ENCODE assay signal across 14 cellular contexts in genomic region chr17:3660311-3660891, GRCh38. TPM values are rescaled to one million over a fixed set of nuclear protein-coding genes. Genes with fewer than 3 reads are reported as not detected.
DNase-seq lines count a peak whose midpoint lies in the region; ATAC-seq, FAIRE-seq and TF ChIP-seq lines count a peak whose summit lies in the region.
"Had no signal": no experiment of that assay in that cellular context is flagged by ENCODE, and none has a peak within 500 bp of the region (broad histone marks: within the 10 kb centered on the region; RNA-seq: fewer than 3 reads in every experiment).

No MANE protein-coding gene starts in this region.

- no peaks in the 10 kb centered on the region for H3K27me3 Mint-ChIP-seq in astrocyte (ENCODE audit: low read depth, unreplicated experiment)
- H3K27me3 Mint-ChIP-seq: activated naive CD8-positive, alpha-beta T cell treated with anti-CD3 and anti-CD28 coated beads, Interleukin-2, amount 10 ng/mL, durations not matched to agents 7 days and 5 days; stimulated activated naive CD8-positive, alpha-beta T cell treated with anti-CD3 and anti-CD28 coated beads, Interleukin-15, Interleukin-2, amounts not matched to agents 100 ng/mL and 50 ng/mL, for 24 hours had no signal

- no peak overlapping the region for H3K27ac Mint-ChIP-seq in astrocyte (ENCODE audit: unreplicated experiment)
- H3K27ac Mint-ChIP-seq: activated naive CD8-positive, alpha-beta T cell treated with anti-CD3 and anti-CD28 coated beads, Interleukin-2, amount 10 ng/mL, durations not matched to agents 7 days and 5 days; stimulated activated naive CD8-positive, alpha-beta T cell treated with anti-CD3 and anti-CD28 coated beads, Interleukin-15, Interleukin-2, amounts not matched to agents 100 ng/mL and 50 ng/mL, for 24 hours had no signal

- H3K79me2 ChIP-seq in astrocyte (ENCODE audit: insufficient read depth, low read length), result peaks cover 25% of the 10 kb centered on the region
- H3K79me2 ChIP-seq in mesendoderm (ENCODE audit: control insufficient read depth, insufficient read depth, low read length), result no peaks in the 10 kb centered on the region

- no peak overlapping the region for H3K56ac ChIP-seq in mesendoderm (ENCODE audit: low read length)

- H3K9me3 Mint-ChIP-seq in astrocyte (ENCODE audit: unreplicated experiment), result no peaks in the 10 kb centered on the region
- H3K9me3 Mint-ChIP-seq: activated naive CD8-positive, alpha-beta T cell treated with anti-CD3 and anti-CD28 coated beads, Interleukin-2, amount 10 ng/mL, durations not matched to agents 7 days and 5 days; stimulated activated naive CD8-positive, alpha-beta T cell treated with anti-CD3 and anti-CD28 coated beads, Interleukin-15, Interleukin-2, amounts not matched to agents 100 ng/mL and 50 ng/mL, for 24 hours had no signal

- H3K9ac ChIP-seq in astrocyte (ENCODE audit: low read length) (no peak overlapping the region), mesendoderm (ENCODE audit: low read length) (no peak overlapping the region)

- H3K4me2 ChIP-seq in astrocyte (ENCODE audit: low read length) (peak overlapping the region; percentile 13), mesendoderm (ENCODE audit: low read length) (no peak overlapping the region)

- no peak overlapping the region for H2AK5ac ChIP-seq in mesendoderm (ENCODE audit: low read length)

- H2BK15ac ChIP-seq in mesendoderm (replicated peaks; ENCODE audit: low read depth), result no peak overlapping the region

- H3K36me3 ChIP-seq in astrocyte (ENCODE audit: insufficient read depth, low read length) (peaks cover 17% of the 10 kb centered on the region), mesendoderm (ENCODE audit: control insufficient read depth, insufficient read depth, low read length) (no peaks in the 10 kb centered on the region)

- H3K23ac ChIP-seq in mesendoderm (ENCODE audit: low read length), result no peak overlapping the region

- no peaks in the 10 kb centered on the region for H3K9me3 ChIP-seq in astrocyte (ENCODE audit: insufficient read depth, low read depth, low read length)

- H3K27me3 ChIP-seq in astrocyte (ENCODE audit: insufficient read depth, low read length) (no peaks in the 10 kb centered on the region), mesendoderm (ENCODE audit: insufficient read depth, low read length, poor library complexity) (no peaks in the 10 kb centered on the region)

- H3K4me3 ChIP-seq in astrocyte (ENCODE audit: insufficient read depth, low read depth, low read length) (no peak overlapping the region), mesendoderm (ENCODE audit: low read length) (no peak overlapping the region)

- H3K18ac ChIP-seq in mesendoderm (ENCODE audit: low read length), result no peak overlapping the region

- no peak overlapping the region for H3K4ac ChIP-seq in mesendoderm (ENCODE audit: low read depth, low read length)

- H3K79me1 ChIP-seq in mesendoderm (ENCODE audit: low read length), result no peaks in the 10 kb centered on the region

- no peak overlapping the region for H2AFZ ChIP-seq in astrocyte (ENCODE audit: low read depth, low read length)

- H4K20me1 ChIP-seq in astrocyte (ENCODE audit: insufficient read depth, low read length), result peaks cover 59% of the 10 kb centered on the region

- peaks cover 17% of the 10 kb centered on the region for H3K4me1 Mint-ChIP-seq in astrocyte (ENCODE audit: low read depth, unreplicated experiment)
- H3K4me1 Mint-ChIP-seq: activated naive CD8-positive, alpha-beta T cell treated with anti-CD3 and anti-CD28 coated beads, Interleukin-2, amount 10 ng/mL, durations not matched to agents 7 days and 5 days had no signal

- peak; percentile 37 for ATAC-seq in left ventricle myocardium superior
- no peak for ATAC-seq in GM18505 (IDR thresholded peaks at IDR 0.05; ENCODE audit: unreplicated experiment)

- DNase-seq in astrocyte (ENCODE audit: low read depth), result no peak
- DNase-seq in left ventricle myocardium superior, result peak; percentile 64
- peak; percentile 79 for DNase-seq in posterior vena cava (ENCODE audit: low spot score)
- DNase-seq in mesenteric fat pad (ENCODE audit: low spot score), result no peak
- DNase-seq in mesendoderm, result no peak
- no peak for DNase-seq in OCI-M1 (lab: John Stamatoyannopoulos, UW)
- DNase-seq: activated naive CD8-positive, alpha-beta T cell treated with anti-CD3 and anti-CD28 coated beads, Interleukin-2, amount 10 ng/mL, durations not matched to agents 7 days and 5 days; NCI-H2029; stimulated activated CD4-positive, alpha-beta T cell treated with anti-CD3 and anti-CD28 coated beads, Interleukin-4, amount 100 ng/mL, for 1 hour had no signal

- no peak overlapping the region for H2BK120ac ChIP-seq in mesendoderm (ENCODE audit: low read depth, low read length)

- peak overlapping the region; percentile 20; the same call in 1 of the 2 replicates for H3K27ac ChIP-seq in 22Rv1
- H3K27ac ChIP-seq in astrocyte (ENCODE audit: low read depth, low read length), result no peak overlapping the region
- no peak overlapping the region for H3K27ac ChIP-seq in mesendoderm (ENCODE audit: low read depth, low read length)

- TF ChIP-seq POLR2A in GM18505 (IDR thresholded peaks at IDR 0.05; ENCODE audit: borderline replicate concordance, extremely low read depth, insufficient read depth, insufficient read length), result no peak

- H3K36me3 Mint-ChIP-seq in astrocyte (ENCODE audit: low read depth, unreplicated experiment), result peaks cover 3% of the 10 kb centered on the region
- H3K36me3 Mint-ChIP-seq: activated naive CD8-positive, alpha-beta T cell treated with anti-CD3 and anti-CD28 coated beads, Interleukin-2, amount 10 ng/mL, durations not matched to agents 7 days and 5 days had no signal

- FAIRE-seq in astrocyte (lab: Jason Lieb, UNC), result no peak
- FAIRE-seq: A204.1, TTC549 had no signal

- H2BK5ac ChIP-seq in mesendoderm (ENCODE audit: low read length), result no peak overlapping the region

- H3K4me1 ChIP-seq in astrocyte (ENCODE audit: insufficient read depth, low read length) (peaks cover 17% of the 10 kb centered on the region), mesendoderm (ENCODE audit: control insufficient read depth, low read depth, low read length) (no peaks in the 10 kb centered on the region)

- no peak overlapping the region for H4K8ac ChIP-seq in mesendoderm (ENCODE audit: low read depth, low read length)

- TF ChIP-seq CTCF in 22Rv1 (IDR thresholded peaks at IDR 0.05) (no peak), astrocyte (IDR thresholded peaks at IDR 0.05; ENCODE audit: insufficient read depth, low read depth, low read length) (no peak)

- no peak overlapping the region for H4K5ac ChIP-seq in mesendoderm (ENCODE audit: low read length)

- no peak overlapping the region for H3K4me3 Mint-ChIP-seq in astrocyte (ENCODE audit: unreplicated experiment)
- H3K4me3 Mint-ChIP-seq: activated naive CD8-positive, alpha-beta T cell treated with anti-CD3 and anti-CD28 coated beads, Interleukin-2, amount 10 ng/mL, durations not matched to agents 7 days and 5 days; stimulated activated naive CD8-positive, alpha-beta T cell treated with anti-CD3 and anti-CD28 coated beads, Interleukin-15, Interleukin-2, amounts not matched to agents 100 ng/mL and 50 ng/mL, for 24 hours had no signal

- no CpG with 5 or more reads among the region's 23 CpGs for WGBS in mesendoderm (ENCODE audit: extremely low coverage, insufficient coverage, low lambda C conversion rate)

- intact Hi-C loops in left ventricle myocardium superior (cut with micrococcal nuclease), result no loop called here
- intact Hi-C loops in posterior vena cava (cut with DNase I), result no loop called here

RNA-seq across cellular contexts. Expression of gene TAX1BP3, which starts 8.0 kb away (rescaled TPM):
- total RNA-seq in astrocyte, result 193 and 194 TPM in 2 replicates
- total RNA-seq in left ventricle myocardium superior, result 167 TPM
- 100 to 1,000 TPM; 106 to 126 TPM for total RNA-seq in posterior vena cava
- total RNA-seq in mesenteric fat pad, result 96.6 TPM
- polyA plus RNA-seq in mesendoderm (2013, experiment 1 of 2), result 59.8 TPM
- 59.8 TPM for polyA plus RNA-seq in mesendoderm (2013, experiment 2 of 2)

RNA-seq across cellular contexts. Expression of gene EMC6, which starts 8.2 kb away (rescaled TPM):
- 49.7 and 52.2 TPM in 2 replicates for total RNA-seq in astrocyte
- total RNA-seq in left ventricle myocardium superior, result 63.4 TPM
- total RNA-seq in posterior vena cava, result 10 to 100 TPM; 23.7 to 24.7 TPM
- total RNA-seq in mesenteric fat pad, result 34.7 TPM
- 182 TPM for polyA plus RNA-seq in mesendoderm (2013, experiment 1 of 2)
- 181 TPM for polyA plus RNA-seq in mesendoderm (2013, experiment 2 of 2)

RNA-seq across cellular contexts. Expression of gene CTNS, which starts 23.8 kb away (rescaled TPM):
- total RNA-seq in astrocyte (5.8 and 6.5 TPM in 2 replicates), left ventricle myocardium superior (7.1 TPM), posterior vena cava (10 to 100 TPM in 1 of 2 donors, 1 to 10 TPM in 1; 9.2 to 11.7 TPM), mesenteric fat pad (21.6 TPM)
- polyA plus RNA-seq in mesendoderm (2013, experiment 1 of 2), result 15.3 TPM
- polyA plus RNA-seq in mesendoderm (2013, experiment 2 of 2), result 16.5 TPM

RNA-seq across cellular contexts. Expression of gene SHPK, which starts 24.4 kb away (rescaled TPM):
- total RNA-seq in astrocyte (6.8 and 7.8 TPM in 2 replicates), left ventricle myocardium superior (5.1 TPM), posterior vena cava (10 to 100 TPM in 1 of 2 donors, 1 to 10 TPM in 1; 6.1 to 13.3 TPM), mesenteric fat pad (17.7 TPM)
- polyA plus RNA-seq in mesendoderm (2013, experiment 1 of 2), result 18.6 TPM
- polyA plus RNA-seq in mesendoderm (2013, experiment 2 of 2), result 18.9 TPM

RNA-seq across cellular contexts. Expression of gene P2RX5, which starts 35.6 kb away (rescaled TPM):
- total RNA-seq in astrocyte (2.4 TPM in 2 replicates), left ventricle myocardium superior (16.4 TPM), posterior vena cava (1 to 10 TPM in 1 of 2 donors, under 1 TPM in 1; 0.93 to 2.0 TPM), mesenteric fat pad (0.29 TPM)
- 1.2 TPM for polyA plus RNA-seq in mesendoderm (2013, experiment 1 of 2)
- 1.1 TPM for polyA plus RNA-seq in mesendoderm (2013, experiment 2 of 2)

Comparison
In these comparisons a context has a peak if more than half of its experiments do, and no peak if none do; other contexts are left out.
1. DNase-seq: peak in left ventricle myocardium superior (single experiment) and posterior vena cava (single experiment); none in astrocyte (single experiment), mesenteric fat pad (single experiment), mesendoderm (single experiment) and OCI-M1 (single experiment).